Comparison of ENCODE assay signal across 35 cellular contexts in genomic region chr6:160912411-160912810, GRCh38.
"Had no signal": no experiment of that assay in that cellular context is flagged by ENCODE, and none has a peak within 500 bp of the region (broad histone marks: within the 10 kb centered on the region; RNA-seq: fewer than 3 reads in every experiment).

No MANE protein-coding gene starts in this region.

- H3K9me3 Mint-ChIP-seq: activated CD4-positive, alpha-beta T cell treated with anti-CD3 and anti-CD28 coated beads, Interleukin-2, amount 10 ng/mL, durations not matched to agents 24 days and 14 days; activated T-helper 1 cell treated with anti-CD3 and anti-CD28 coated beads, Interleukin-12 subunit alpha, Interleukin-12 subunit beta, Interleukin-2, Interleukin-4 antibody, amounts not matched to agents 30 ng/mL and 10 ng/mL and 1 ng/mL, durations not matched to agents 14 hours and 24 hours and 36 hours; activated T-helper 2 cell treated with anti-CD3 and anti-CD28 coated beads, Interferon-gamma antibody, Interleukin-2, Interleukin-4, amounts not matched to agents 10 μg/mL and 5 μg/mL and 100 μg/mL, durations not matched to agents 14 hours and 24 hours and 36 hours; effector memory CD8-positive, alpha-beta T cell had no signal

- FAIRE-seq: colon, endometrium, endothelial cell of umbilical vein, frontal cortex had no signal

- H3K27ac Mint-ChIP-seq: activated CD4-positive, alpha-beta memory T cell treated with anti-CD3 and anti-CD28 coated beads for 36 hours; activated CD4-positive, alpha-beta T cell treated with anti-CD3 and anti-CD28 coated beads for 36 hours; activated CD4-positive, alpha-beta T cell treated with anti-CD3 and anti-CD28 coated beads, Interleukin-2, amount 10 ng/mL, durations not matched to agents 24 days and 14 days; activated CD8-positive, alpha-beta memory T cell treated with anti-CD3 and anti-CD28 coated beads, Interleukin-2, amount 10 ng/mL, durations not matched to agents 7 days and 5 days; activated CD8-positive, alpha-beta T cell treated with anti-CD3 and anti-CD28 coated beads, Interleukin-2, amount 10 ng/mL, durations not matched to agents 7 days and 5 days; activated naive CD4-positive, alpha-beta T cell treated with anti-CD3 and anti-CD28 coated beads for 36 hours; activated naive CD4-positive, alpha-beta T cell treated with anti-CD3 and anti-CD28 coated beads, Interleukin-2, amount 50 U/mL, for 24 hours; activated naive CD8-positive, alpha-beta T cell treated with anti-CD3 and anti-CD28 coated beads for 36 hours; activated naive CD8-positive, alpha-beta T cell treated with anti-CD3 and anti-CD28 coated beads, Interleukin-2, amount 50 U/mL, for 24 hours; activated T-helper 1 cell treated with anti-CD3 and anti-CD28 coated beads, Interleukin-12 subunit alpha, Interleukin-12 subunit beta, Interleukin-2, Interleukin-4 antibody, amounts not matched to agents 30 ng/mL and 10 ng/mL and 1 ng/mL, durations not matched to agents 14 hours and 24 hours and 36 hours; activated T-helper 2 cell treated with anti-CD3 and anti-CD28 coated beads, Interferon-gamma antibody, Interleukin-2, Interleukin-4, amounts not matched to agents 10 μg/mL and 5 μg/mL and 100 μg/mL, durations not matched to agents 14 hours and 24 hours and 36 hours; effector memory CD8-positive, alpha-beta T cell had no signal

- H3K4me3 Mint-ChIP-seq: activated CD4-positive, alpha-beta memory T cell treated with anti-CD3 and anti-CD28 coated beads for 36 hours; activated CD4-positive, alpha-beta T cell treated with anti-CD3 and anti-CD28 coated beads for 36 hours; activated CD4-positive, alpha-beta T cell treated with anti-CD3 and anti-CD28 coated beads, Interleukin-2, amount 10 ng/mL, durations not matched to agents 24 days and 14 days; activated CD8-positive, alpha-beta memory T cell treated with anti-CD3 and anti-CD28 coated beads, Interleukin-2, amount 10 ng/mL, durations not matched to agents 7 days and 5 days; activated CD8-positive, alpha-beta T cell treated with anti-CD3 and anti-CD28 coated beads, Interleukin-2, amount 10 ng/mL, durations not matched to agents 7 days and 5 days; activated naive CD4-positive, alpha-beta T cell treated with anti-CD3 and anti-CD28 coated beads for 36 hours; activated naive CD4-positive, alpha-beta T cell treated with anti-CD3 and anti-CD28 coated beads, Interleukin-2, amount 50 U/mL, for 24 hours; activated naive CD8-positive, alpha-beta T cell treated with anti-CD3 and anti-CD28 coated beads for 36 hours; activated naive CD8-positive, alpha-beta T cell treated with anti-CD3 and anti-CD28 coated beads, Interleukin-2, amount 50 U/mL, for 24 hours; activated T-helper 1 cell treated with anti-CD3 and anti-CD28 coated beads, Interleukin-12 subunit alpha, Interleukin-12 subunit beta, Interleukin-2, Interleukin-4 antibody, amounts not matched to agents 30 ng/mL and 10 ng/mL and 1 ng/mL, durations not matched to agents 14 hours and 24 hours and 36 hours; effector memory CD8-positive, alpha-beta T cell had no signal

- H3K27ac ChIP-seq: adrenal gland, brain microvascular endothelial cell, epithelial cell of prostate had no signal

- ATAC-seq: activated CD4-positive, alpha-beta T cell treated with anti-CD3 and anti-CD28 coated beads for 36 hours; activated CD8-positive, alpha-beta memory T cell treated with anti-CD3 and anti-CD28 coated beads, Interleukin-2, amount 10 ng/mL, durations not matched to agents 7 days and 5 days; activated CD8-positive, alpha-beta T cell treated with anti-CD3 and anti-CD28 coated beads, Interleukin-2, amount 10 ng/mL, durations not matched to agents 7 days and 5 days; activated naive CD8-positive, alpha-beta T cell treated with anti-CD3 and anti-CD28 coated beads, Interleukin-2, amount 50 U/mL, for 24 hours; effector memory CD8-positive, alpha-beta T cell; esophagus mucosa had no signal

- H3K36me3 ChIP-seq: adrenal gland, brain microvascular endothelial cell had no signal

- H3K4me1 ChIP-seq: adrenal gland had no signal

- H3K4me3 ChIP-seq: adrenal gland had no signal

- H3K27me3 Mint-ChIP-seq: activated CD8-positive, alpha-beta memory T cell treated with anti-CD3 and anti-CD28 coated beads, Interleukin-2, amount 10 ng/mL, durations not matched to agents 7 days and 5 days; activated naive CD8-positive, alpha-beta T cell treated with anti-CD3 and anti-CD28 coated beads, Interleukin-2, amount 50 U/mL, for 24 hours had no signal

- DNase-seq: activated CD4-positive, alpha-beta memory T cell treated with anti-CD3 and anti-CD28 coated beads for 36 hours; activated CD4-positive, alpha-beta T cell treated with anti-CD3 and anti-CD28 coated beads for 36 hours; activated CD4-positive, alpha-beta T cell treated with anti-CD3 and anti-CD28 coated beads, Interleukin-2, amount 10 ng/mL, durations not matched to agents 24 days and 14 days; activated CD4-positive, CD25-positive, alpha-beta regulatory T cell; activated CD4-positive, CD25-positive, alpha-beta regulatory T cell treated with anti-CD3 and anti-CD28 coated beads, Interleukin-2, amount 50 U/mL, for 72 hours; activated CD8-positive, alpha-beta memory T cell treated with anti-CD3 and anti-CD28 coated beads, Interleukin-2, amount 10 ng/mL, durations not matched to agents 7 days and 5 days; activated CD8-positive, alpha-beta memory T cell treated with anti-CD3 and anti-CD28 coated beads, Interleukin-2, amount 50 U/mL, for 4 hours; activated CD8-positive, alpha-beta T cell treated with anti-CD3 and anti-CD28 coated beads, Interleukin-2, amount 10 ng/mL, durations not matched to agents 7 days and 5 days; activated effector memory CD4-positive, alpha-beta T cell treated with anti-CD3 and anti-CD28 coated beads, Interleukin-2, amount 50 U/mL, for 16 hours; activated naive CD4-positive, alpha-beta T cell treated with anti-CD3 and anti-CD28 coated beads for 36 hours; activated naive CD8-positive, alpha-beta T cell treated with anti-CD3 and anti-CD28 coated beads for 36 hours; activated naive CD8-positive, alpha-beta T cell treated with anti-CD3 and anti-CD28 coated beads, Interleukin-2, amount 50 U/mL, for 24 hours; activated T-cell treated with anti-CD3 and anti-CD28 coated beads, Interleukin-2, amount 50 U/mL, for 1 hour; activated T-cell treated with anti-CD3 and anti-CD28 coated beads, Interleukin-2, amount 50 U/mL, for 48 hours; adrenal gland; amygdala; aorta; brain microvascular endothelial cell; caudate nucleus; cortex of kidney; dermis blood vessel endothelial cell; effector CD4-positive, alpha-beta T cell; effector memory CD8-positive, alpha-beta T cell; foreskin fibroblast; head of caudate nucleus; T-helper 2 cell had no signal

- H3K27me3 ChIP-seq: adrenal gland, brain microvascular endothelial cell had no signal

- H3K4me1 Mint-ChIP-seq: activated CD4-positive, alpha-beta T cell treated with anti-CD3 and anti-CD28 coated beads for 36 hours; activated CD4-positive, alpha-beta T cell treated with anti-CD3 and anti-CD28 coated beads, Interleukin-2, amount 10 ng/mL, durations not matched to agents 24 days and 14 days; activated CD8-positive, alpha-beta memory T cell treated with anti-CD3 and anti-CD28 coated beads, Interleukin-2, amount 10 ng/mL, durations not matched to agents 7 days and 5 days; activated naive CD4-positive, alpha-beta T cell treated with anti-CD3 and anti-CD28 coated beads, Interleukin-2, amount 50 U/mL, for 24 hours; activated naive CD8-positive, alpha-beta T cell treated with anti-CD3 and anti-CD28 coated beads for 36 hours; activated naive CD8-positive, alpha-beta T cell treated with anti-CD3 and anti-CD28 coated beads, Interleukin-2, amount 50 U/mL, for 24 hours had no signal

- H3K36me3 Mint-ChIP-seq: activated CD4-positive, alpha-beta memory T cell treated with anti-CD3 and anti-CD28 coated beads for 36 hours; activated CD8-positive, alpha-beta memory T cell treated with anti-CD3 and anti-CD28 coated beads, Interleukin-2, amount 10 ng/mL, durations not matched to agents 7 days and 5 days; activated naive CD4-positive, alpha-beta T cell treated with anti-CD3 and anti-CD28 coated beads, Interleukin-2, amount 50 U/mL, for 24 hours; activated naive CD8-positive, alpha-beta T cell treated with anti-CD3 and anti-CD28 coated beads for 36 hours had no signal
